In the genomic region with DNA sequence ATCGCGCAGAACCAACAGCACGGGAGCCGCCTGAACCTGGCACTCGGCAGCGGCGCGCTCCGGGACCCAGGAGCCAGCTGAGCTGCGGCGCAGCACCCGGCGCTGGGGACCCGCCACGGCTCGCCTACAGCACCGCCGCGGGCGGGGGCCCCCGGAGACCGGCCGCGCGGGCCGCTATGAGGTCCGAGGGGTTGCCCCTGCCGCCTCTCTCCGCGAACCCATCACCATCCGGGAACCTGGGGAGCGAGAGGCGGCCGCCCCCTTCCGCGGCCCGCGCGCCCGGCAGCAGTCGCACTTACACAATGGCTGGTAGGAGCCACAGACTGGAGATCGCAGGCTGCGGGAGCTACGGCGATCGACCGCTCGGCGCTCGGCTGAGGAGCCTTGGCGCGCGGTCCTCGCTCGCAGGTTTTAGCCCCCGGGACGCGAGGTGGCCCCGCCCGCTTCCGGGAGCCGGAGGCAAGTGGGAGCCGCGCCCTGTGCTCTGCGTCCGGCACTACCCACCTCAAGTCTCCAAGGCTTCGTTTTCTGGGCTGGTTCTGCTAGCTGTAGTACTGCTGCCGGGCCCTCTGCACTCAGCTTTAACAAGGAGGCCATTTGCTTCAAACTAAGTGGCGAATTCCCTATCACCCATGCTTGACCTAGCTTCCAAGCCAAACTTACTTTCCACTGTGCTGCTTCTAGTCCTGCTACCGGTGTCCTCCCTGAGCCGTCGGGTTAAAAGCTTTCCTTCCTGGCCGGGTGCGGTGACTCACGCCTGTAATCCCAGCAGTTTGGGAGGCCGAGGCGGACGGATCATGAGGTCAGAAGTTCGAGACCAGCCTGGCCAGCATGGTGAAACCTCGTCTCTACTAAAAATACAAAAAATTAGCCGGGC, we compare ENCODE assay signal across 8 cellular contexts. TPM values are rescaled to one million over a fixed set of nuclear protein-coding genes. Genes with fewer than 3 reads are reported as not detected.
DNase-seq lines count a peak whose midpoint lies in the region; ATAC-seq and TF ChIP-seq lines count a peak whose summit lies in the region.

TSS of gene TPK1 (minus strand) at position 386 of the 877 bp plus-strand sequence. CDS start 451 bp downstream, outside the sequence.

- ATAC-seq in GM19025 (IDR thresholded peaks at IDR 0.05; ENCODE audit: low read depth, unreplicated experiment) (peak; percentile 85), HG03280 (IDR thresholded peaks at IDR 0.05; ENCODE audit: unreplicated experiment) (peak; percentile 92)
- peak; percentile 87 for ATAC-seq in activated CD4-positive, alpha-beta T cell treated with anti-CD3 and anti-CD28 coated beads for 36 hours

- DNase-seq in AG20443 (ENCODE audit: low spot score) (peak; percentile 96), NCI-H446 treated with DMSO at 0.1 percent for 48 hours (lab: John Stamatoyannopoulos, UW) (peak; percentile 66), choroid plexus epithelial cell (ENCODE audit: low read depth) (peak; percentile 97), kidney epithelial cell (ENCODE audit: low read depth) (peak; percentile 70)
- peak; percentile 94 for DNase-seq in activated CD4-positive, alpha-beta T cell treated with anti-CD3 and anti-CD28 coated beads for 36 hours
- DNase-seq in stimulated activated CD4-positive, alpha-beta T cell treated with anti-CD3 and anti-CD28 coated beads, Interleukin-15, amount 100 ng/mL, for 24 hours, result peak; percentile 93

- CTCF ChIA-PET in activated CD4-positive, alpha-beta T cell treated with anti-CD3 and anti-CD28 coated beads for 36 hours (lab: Charles Lee), result interaction anchor here (0.6 to 2.4 kb wide), 9 partner anchors 10 to 200 kb away, joined by 3 to 6 read pairs (median 3); no protein-coding TSS in a partner anchor

- TF ChIP-seq CTCF in choroid plexus epithelial cell (conservative IDR thresholded peaks at IDR 0.05; ENCODE audit: low read depth, low read length) (no peak), kidney epithelial cell (IDR thresholded peaks at IDR 0.05; ENCODE audit: insufficient read depth, low read length, poor library complexity, severe bottlenecking) (no peak)

- peak within 1 kb of the TSS; percentile 91 for H3K4me3 Mint-ChIP-seq in activated CD4-positive, alpha-beta T cell treated with anti-CD3 and anti-CD28 coated beads for 36 hours

- no peaks in the 10 kb centered on the region for H3K36me3 ChIP-seq in kidney epithelial cell (ENCODE audit: control insufficient read depth, insufficient read depth, low read length)

- peak within 1 kb of the TSS; percentile 79 for H3K4me3 ChIP-seq in choroid plexus epithelial cell (ENCODE audit: low read depth, low read length)
- peak within 1 kb of the TSS; percentile 53 for H3K4me3 ChIP-seq in kidney epithelial cell (ENCODE audit: low read depth, low read length)

- peaks cover 19% of the 10 kb centered on the region for H3K9me3 Mint-ChIP-seq in activated CD4-positive, alpha-beta T cell treated with anti-CD3 and anti-CD28 coated beads for 36 hours (ENCODE audit: low read depth)

- H3K27ac Mint-ChIP-seq in activated CD4-positive, alpha-beta T cell treated with anti-CD3 and anti-CD28 coated beads for 36 hours, result peak within 1 kb of the TSS; percentile 99

- H3K27me3 ChIP-seq in kidney epithelial cell (ENCODE audit: control insufficient read depth, insufficient read depth, low read length), result no peaks in the 10 kb centered on the region

- peaks cover 36% of the 10 kb centered on the region for H3K4me1 Mint-ChIP-seq in activated CD4-positive, alpha-beta T cell treated with anti-CD3 and anti-CD28 coated beads for 36 hours

- no peaks in the 10 kb centered on the region for H3K27me3 Mint-ChIP-seq in activated CD4-positive, alpha-beta T cell treated with anti-CD3 and anti-CD28 coated beads for 36 hours

- H3K36me3 Mint-ChIP-seq in activated CD4-positive, alpha-beta T cell treated with anti-CD3 and anti-CD28 coated beads for 36 hours (ENCODE audit: low read depth), result peaks cover 1% of the 10 kb centered on the region

- intact Hi-C loops in activated CD4-positive, alpha-beta T cell treated with anti-CD3 and anti-CD28 coated beads for 36 hours (cut with DNase I, micrococcal nuclease), result loop anchor here (1.0 to 5.0 kb wide), 5 partner anchors 15 to 99 kb away; no protein-coding TSS in a partner anchor

- POLR2A ChIA-PET in activated CD4-positive, alpha-beta T cell treated with anti-CD3 and anti-CD28 coated beads for 36 hours (lab: Charles Lee), result interaction anchor here (0.7 to 2.0 kb wide), 6 partner anchors 10 to 97 kb away, joined by 3 to 22 read pairs (median 6); no protein-coding TSS in a partner anchor

RNA-seq across cellular contexts. Expression of gene TPK1, which starts in this region (rescaled TPM):
- 10 to 100 TPM; 16.5 to 16.6 TPM for total RNA-seq in activated CD4-positive, alpha-beta T cell treated with anti-CD3 and anti-CD28 coated beads for 36 hours
- total RNA-seq in kidney epithelial cell, result 3.8 and 4.0 TPM in 2 replicates

Comparison
In these comparisons a context has a peak if more than half of its experiments do, and no peak if none do; other contexts are left out.
1. Peak in every context shown above with its lines: DNase-seq, ATAC-seq and H3K4me3 ChIP-seq.